ENCODE assay signal across 12 cellular contexts in genomic region chr5:150044334-150044681, GRCh38. TPM values are rescaled to one million over a fixed set of nuclear protein-coding genes. Genes with fewer than 3 reads are reported as not detected.
DNase-seq lines count a peak whose midpoint lies in the region; ATAC-seq lines count a peak whose summit lies in the region.
"Had no signal": no experiment of that assay in that cellular context is flagged by ENCODE, and none has a peak within 500 bp of the region (broad histone marks: within the 10 kb centered on the region; RNA-seq: fewer than 3 reads in every experiment).

No MANE protein-coding gene starts in this region.

- no peak overlapping the region for H3K4me3 ChIP-seq in skeletal muscle tissue (ENCODE audit: low read length in 3 of 3)

- peaks cover 40% of the 10 kb centered on the region for H3K36me3 Mint-ChIP-seq in activated naive CD8-positive, alpha-beta T cell treated with anti-CD3 and anti-CD28 coated beads, Interleukin-2, amount 10 ng/mL, durations not matched to agents 7 days and 5 days
- peaks cover 27% of the 10 kb centered on the region for H3K36me3 Mint-ChIP-seq in activated naive CD8-positive, alpha-beta T cell treated with anti-CD3 and anti-CD28 coated beads for 36 hours

- intact Hi-C loops in left ventricle myocardium superior (cut with micrococcal nuclease) = no loop called here

- H3K9ac ChIP-seq in skeletal muscle tissue (ENCODE audit: low read depth in 1 of 3, low read length in 3 of 3) = no peak overlapping the region

- DNase-seq in activated naive CD8-positive, alpha-beta T cell treated with anti-CD3 and anti-CD28 coated beads, Interleukin-2, amount 10 ng/mL, durations not matched to agents 7 days and 5 days = no peak
- no peak for DNase-seq in activated naive CD8-positive, alpha-beta T cell treated with anti-CD3 and anti-CD28 coated beads for 36 hours
- DNase-seq in astrocyte of the hippocampus (ENCODE audit: low read depth, low spot score) (peak; percentile 85), left ventricle myocardium superior (no peak), NCI-H187 treated with DMSO at 0.1 percent for 48 hours (lab: John Stamatoyannopoulos, UW) (no peak), epidermal melanocyte (ENCODE audit: insufficient read length, low spot score) (no peak)
- DNase-seq: AML-193, GOT3 had no signal

- no peaks in the 10 kb centered on the region for H3K27me3 Mint-ChIP-seq in activated naive CD8-positive, alpha-beta T cell treated with anti-CD3 and anti-CD28 coated beads, Interleukin-2, amount 10 ng/mL, durations not matched to agents 7 days and 5 days
- H3K27me3 Mint-ChIP-seq in activated naive CD8-positive, alpha-beta T cell treated with anti-CD3 and anti-CD28 coated beads for 36 hours = no peaks in the 10 kb centered on the region
- H3K27me3 Mint-ChIP-seq: type B pancreatic cell had no signal

- POLR2A ChIA-PET in activated naive CD8-positive, alpha-beta T cell treated with anti-CD3 and anti-CD28 coated beads, Interleukin-2, amount 10 ng/mL, durations not matched to agents 7 days and 5 days (lab: Charles Lee) = interaction anchor here (0.6 kb wide), 1 partner anchor 23 kb away, joined by 3 read pairs; no protein-coding TSS in a partner anchor

- no peak overlapping the region for H3K4me3 Mint-ChIP-seq in activated naive CD8-positive, alpha-beta T cell treated with anti-CD3 and anti-CD28 coated beads, Interleukin-2, amount 10 ng/mL, durations not matched to agents 7 days and 5 days
- no peak overlapping the region for H3K4me3 Mint-ChIP-seq in activated naive CD8-positive, alpha-beta T cell treated with anti-CD3 and anti-CD28 coated beads for 36 hours
- H3K4me3 Mint-ChIP-seq: type B pancreatic cell had no signal

- H3K27me3 ChIP-seq in skeletal muscle tissue (ENCODE audit: control insufficient read depth in 3 of 3, insufficient read depth in 3 of 3, low read length in 3 of 3) = no peaks in the 10 kb centered on the region

- H3K27ac ChIP-seq in skeletal muscle tissue (ENCODE audit: low read depth, low read length) = peak overlapping the region; percentile 66

- no peaks in the 10 kb centered on the region for H3K9me3 Mint-ChIP-seq in activated naive CD8-positive, alpha-beta T cell treated with anti-CD3 and anti-CD28 coated beads, Interleukin-2, amount 10 ng/mL, durations not matched to agents 7 days and 5 days
- H3K9me3 Mint-ChIP-seq in activated naive CD8-positive, alpha-beta T cell treated with anti-CD3 and anti-CD28 coated beads for 36 hours = no peaks in the 10 kb centered on the region
- H3K9me3 Mint-ChIP-seq: type B pancreatic cell had no signal

- peaks cover 44 to 67% (median 59%) of the 10 kb centered on the region in 3 donors for H3K36me3 ChIP-seq in skeletal muscle tissue (ENCODE audit: control insufficient read depth in 3 of 3, insufficient read depth in 3 of 3, low read length in 3 of 3)

- H3K4me1 ChIP-seq in skeletal muscle tissue (ENCODE audit: control insufficient read depth in 3 of 3, insufficient read depth in 3 of 3, low read length in 3 of 3) = peaks cover 27 to 30% (median 27%) of the 10 kb centered on the region in 3 donors

- H3K27ac Mint-ChIP-seq in activated naive CD8-positive, alpha-beta T cell treated with anti-CD3 and anti-CD28 coated beads, Interleukin-2, amount 10 ng/mL, durations not matched to agents 7 days and 5 days = peak overlapping the region; percentile 82
- no peak overlapping the region for H3K27ac Mint-ChIP-seq in activated naive CD8-positive, alpha-beta T cell treated with anti-CD3 and anti-CD28 coated beads for 36 hours
- H3K27ac Mint-ChIP-seq: type B pancreatic cell had no signal

- H3K4me1 Mint-ChIP-seq in activated naive CD8-positive, alpha-beta T cell treated with anti-CD3 and anti-CD28 coated beads, Interleukin-2, amount 10 ng/mL, durations not matched to agents 7 days and 5 days = peaks cover 37% of the 10 kb centered on the region
- peaks cover 4% of the 10 kb centered on the region for H3K4me1 Mint-ChIP-seq in activated naive CD8-positive, alpha-beta T cell treated with anti-CD3 and anti-CD28 coated beads for 36 hours

- H3K9me3 ChIP-seq in skeletal muscle tissue (ENCODE audit: control insufficient read depth in 3 of 3, low read length in 3 of 3) = no peaks in the 10 kb centered on the region

- no peak for ATAC-seq in activated naive CD8-positive, alpha-beta T cell treated with anti-CD3 and anti-CD28 coated beads, Interleukin-2, amount 10 ng/mL, durations not matched to agents 7 days and 5 days (ENCODE audit: low read depth)
- peak; percentile 8 for ATAC-seq in left ventricle myocardium superior
- no peak for ATAC-seq in HG03378 (IDR thresholded peaks at IDR 0.05; ENCODE audit: unreplicated experiment)

RNA-seq across cellular contexts. Expression of gene CSF1R, which starts 42.0 kb away (rescaled TPM):
- total RNA-seq in activated naive CD8-positive, alpha-beta T cell treated with anti-CD3 and anti-CD28 coated beads, Interleukin-2, amount 10 ng/mL, durations not matched to agents 7 days and 5 days = 1 to 10 TPM; 3.4 to 3.6 TPM
- total RNA-seq in activated naive CD8-positive, alpha-beta T cell treated with anti-CD3 and anti-CD28 coated beads for 36 hours = not detected
- 20.1 TPM for total RNA-seq in left ventricle myocardium superior
- 31.3 TPM for total RNA-seq in skeletal muscle tissue
- total RNA-seq: T-helper 2 cell treated with Interferon-gamma antibody and Interleukin-4, amounts not matched to agents 100 ng/mL and 5 ng/mL, for 36 hours had no signal

RNA-seq across cellular contexts. Expression of gene HMGXB3, which starts 43.8 kb away (rescaled TPM):
- 10 to 100 TPM; 36.3 to 41.3 TPM for total RNA-seq in activated naive CD8-positive, alpha-beta T cell treated with anti-CD3 and anti-CD28 coated beads, Interleukin-2, amount 10 ng/mL, durations not matched to agents 7 days and 5 days
- total RNA-seq in activated naive CD8-positive, alpha-beta T cell treated with anti-CD3 and anti-CD28 coated beads for 36 hours = 10 to 100 TPM; 36.7 to 38.3 TPM
- total RNA-seq in left ventricle myocardium superior (14.2 TPM), skeletal muscle tissue (14.1 TPM)

RNA-seq across cellular contexts. Expression of gene TIGD6, which starts 43.9 kb away (rescaled TPM):
- 1 to 10 TPM; 2.6 to 3.4 TPM for total RNA-seq in activated naive CD8-positive, alpha-beta T cell treated with anti-CD3 and anti-CD28 coated beads, Interleukin-2, amount 10 ng/mL, durations not matched to agents 7 days and 5 days
- total RNA-seq in activated naive CD8-positive, alpha-beta T cell treated with anti-CD3 and anti-CD28 coated beads for 36 hours = 1 to 10 TPM; 1.7 to 1.9 TPM
- 1.9 TPM for total RNA-seq in left ventricle myocardium superior
- total RNA-seq in skeletal muscle tissue = 6.3 TPM

Comparison
In these comparisons a context has a peak if more than half of its experiments do, and no peak if none do; other contexts are left out.
1. RNA of gene CSF1R, which starts 42.0 kb away (total RNA-seq): 31.3 TPM in skeletal muscle tissue (single experiment), 20.1 TPM in left ventricle myocardium superior (single experiment) and 3.4 to 3.6 TPM in activated naive CD8-positive, alpha-beta T cell treated with anti-CD3 and anti-CD28 coated beads, Interleukin-2, amount 10 ng/mL, durations not matched to agents 7 days and 5 days; not detected in activated naive CD8-positive, alpha-beta T cell treated with anti-CD3 and anti-CD28 coated beads for 36 hours; every median in the first group is over 4 times any median in the second.